Comparison of ENCODE assay signal across 7 cellular contexts in the genomic region with DNA sequence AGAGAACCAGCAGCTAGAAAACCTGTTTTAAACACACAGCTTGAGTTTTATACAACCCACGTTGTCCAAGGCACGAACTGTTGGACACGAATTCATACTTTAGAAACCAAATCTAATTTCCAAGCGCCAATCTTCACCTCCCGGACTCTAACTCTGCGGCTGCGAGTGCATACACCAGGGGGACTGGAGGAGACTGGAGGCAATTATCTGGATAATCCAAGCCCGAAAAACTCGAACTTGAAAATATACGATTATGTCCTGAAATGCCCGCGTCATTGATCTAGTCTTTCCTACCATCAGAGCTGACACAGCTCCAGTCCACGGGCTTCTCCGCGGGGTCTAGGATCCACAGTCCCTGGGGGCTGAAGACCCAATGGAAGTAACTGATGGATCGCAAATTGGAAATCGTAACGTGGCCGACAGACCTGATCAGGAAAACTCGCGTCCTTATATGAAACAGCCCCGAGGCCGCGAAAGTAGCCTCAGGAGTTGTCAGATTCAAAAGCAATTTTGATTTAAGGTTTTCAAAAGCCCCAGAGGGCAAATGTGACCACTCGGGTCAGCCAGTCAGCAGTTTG. TPM values are rescaled to one million over a fixed set of nuclear protein-coding genes. Genes with fewer than 3 reads are reported as not detected.
DNase-seq lines count a peak whose midpoint lies in the region; ATAC-seq, FAIRE-seq and TF ChIP-seq lines count a peak whose summit lies in the region.

No MANE protein-coding gene starts in this region.

- H3K4me1 ChIP-seq in keratinocyte (ENCODE audit: control insufficient read depth, extremely low read depth, insufficient read depth, low read length) (peaks cover 24% of the 10 kb centered on the region), stomach smooth muscle (ENCODE audit: control insufficient read depth, insufficient read depth, low read length) (peaks cover 22% of the 10 kb centered on the region)

- peak overlapping the region; percentile 75 for H2AFZ ChIP-seq in keratinocyte (ENCODE audit: control insufficient read depth, low read length)

- H3K9ac ChIP-seq in keratinocyte (ENCODE audit: control insufficient read depth, extremely low read depth, insufficient read depth, low read length) = peak overlapping the region; percentile 26
- peak overlapping the region; percentile 59 to 69 for H3K9ac ChIP-seq in stomach smooth muscle (ENCODE audit: low read length in 2 of 2)

- H3K4me3 ChIP-seq in GM12865 (ENCODE audit: low read depth, low read length) (peak overlapping the region; percentile 70), keratinocyte (ENCODE audit: control insufficient read depth in 2 of 3, extremely low read depth in 1 of 3, insufficient read depth in 2 of 3, low read depth in 1 of 3, low read length in 3 of 3) (peak overlapping the region; percentile 60 to 75 (median 73)), stomach smooth muscle (ENCODE audit: low read length in 2 of 2) (peak overlapping the region; percentile 74 to 81)

- H3K4me1 Mint-ChIP-seq in activated naive CD8-positive, alpha-beta T cell treated with anti-CD3 and anti-CD28 coated beads, Interleukin-2, amount 50 U/mL, for 24 hours = peaks cover 41% of the 10 kb centered on the region

- H3K9me3 Mint-ChIP-seq in activated naive CD8-positive, alpha-beta T cell treated with anti-CD3 and anti-CD28 coated beads, Interleukin-2, amount 50 U/mL, for 24 hours = no peaks in the 10 kb centered on the region

- peak overlapping the region; percentile 31 for H3K27ac Mint-ChIP-seq in activated naive CD8-positive, alpha-beta T cell treated with anti-CD3 and anti-CD28 coated beads, Interleukin-2, amount 50 U/mL, for 24 hours

- H3K79me2 ChIP-seq in keratinocyte (ENCODE audit: control insufficient read depth, insufficient read depth, low read length) = no peaks in the 10 kb centered on the region

- TF ChIP-seq CTCF in GM12865 (IDR thresholded peaks at IDR 0.05; ENCODE audit: insufficient read depth, low read depth, low read length, missing control alignments) (no peak), keratinocyte (optimal IDR thresholded peaks at IDR 0.05 in 1 of 3, IDR thresholded peaks at IDR 0.05 in 1 of 3, conservative IDR thresholded peaks at IDR 0.05 in 1 of 3; ENCODE audit: extremely low read depth in 1 of 3, insufficient read depth in 2 of 3, low read length in 3 of 3) (no peak)

- peak; percentile 1 for ATAC-seq in activated naive CD8-positive, alpha-beta T cell treated with anti-CD3 and anti-CD28 coated beads, Interleukin-2, amount 50 U/mL, for 24 hours
- ATAC-seq in HG03521 (IDR thresholded peaks at IDR 0.05; ENCODE audit: unreplicated experiment) = no peak

- DNase-seq in GM12865 (ENCODE audit: low read depth) = no peak
- peak; percentile 85 for DNase-seq in NCI-H2029 treated with DMSO at 0.1 percent for 48 hours (lab: John Stamatoyannopoulos, UW)
- no peak for DNase-seq in activated naive CD8-positive, alpha-beta T cell treated with anti-CD3 and anti-CD28 coated beads, Interleukin-2, amount 50 U/mL, for 24 hours
- no peak for DNase-seq in keratinocyte (ENCODE audit: low read depth, low spot score)
- DNase-seq in urothelium cell line (ENCODE audit: low spot score) = no peak

- H3K4me3 Mint-ChIP-seq in activated naive CD8-positive, alpha-beta T cell treated with anti-CD3 and anti-CD28 coated beads, Interleukin-2, amount 50 U/mL, for 24 hours = peak overlapping the region; percentile 78

- dilution Hi-C loops in keratinocyte (cut with MboI; ENCODE audit: extremely low pct_ligation_motif_present, low sequenced_read_pairs) = no loop called here

- no peak for FAIRE-seq in keratinocyte (lab: Jason Lieb, UNC)
- no peak for FAIRE-seq in urothelium cell line (lab: Jason Lieb, UNC)

- H3K27me3 ChIP-seq in keratinocyte (ENCODE audit: control insufficient read depth, extremely low read depth, insufficient read depth, low read length) (peaks cover 68% of the 10 kb centered on the region), stomach smooth muscle (ENCODE audit: control insufficient read depth in 1 of 2, insufficient read depth in 2 of 2, low read length in 2 of 2) (peaks cover 28 to 51% of the 10 kb centered on the region in 2 donors)

- H3K9me3 ChIP-seq in keratinocyte (ENCODE audit: control insufficient read depth, low read depth, low read length) = no peaks in the 10 kb centered on the region
- no peaks in the 10 kb centered on the region for H3K9me3 ChIP-seq in stomach smooth muscle (ENCODE audit: control insufficient read depth in 2 of 2, low read length in 2 of 2)

- H4K20me1 ChIP-seq in keratinocyte (ENCODE audit: control insufficient read depth, extremely low read depth, insufficient read depth, low read length) = no peaks in the 10 kb centered on the region

- H3K4me2 ChIP-seq in keratinocyte (ENCODE audit: control insufficient read depth, extremely low read depth, insufficient read depth, low read depth, low read length) = peak overlapping the region; percentile 96

- H3K9me1 ChIP-seq in keratinocyte (ENCODE audit: control insufficient read depth, extremely low read depth, insufficient read depth, low read length) = no peaks in the 10 kb centered on the region

- H3K27me3 Mint-ChIP-seq in activated naive CD8-positive, alpha-beta T cell treated with anti-CD3 and anti-CD28 coated beads, Interleukin-2, amount 50 U/mL, for 24 hours = peaks cover 68% of the 10 kb centered on the region

- no peaks in the 10 kb centered on the region for H3K36me3 Mint-ChIP-seq in activated naive CD8-positive, alpha-beta T cell treated with anti-CD3 and anti-CD28 coated beads, Interleukin-2, amount 50 U/mL, for 24 hours (ENCODE audit: low read depth)

- H3K36me3 ChIP-seq in keratinocyte (ENCODE audit: control insufficient read depth in 2 of 2, extremely low read depth in 1 of 2, insufficient read depth in 2 of 2, low read length in 2 of 2) (no peaks in the 10 kb centered on the region), stomach smooth muscle (ENCODE audit: control insufficient read depth in 2 of 2, insufficient read depth in 2 of 2, low read length in 2 of 2) (no peaks in the 10 kb centered on the region)

- H3K27ac ChIP-seq in keratinocyte (ENCODE audit: control insufficient read depth, insufficient read depth, low read length) (no peak overlapping the region), stomach smooth muscle (ENCODE audit: low read length) (peak overlapping the region; percentile 56)

RNA-seq across cellular contexts. Expression of a gene that starts 0.8 kb away (rescaled TPM):
- polyA plus RNA-seq in keratinocyte = not detected in 3 replicates
- not detected for polyA plus RNA-seq in keratinocyte (2011; ENCODE audit: low read depth)
- not detected in 2 replicates for polyA plus RNA-seq in keratinocyte (2011; cell fraction: cytosol; rRNA removed)
- 0.05 TPM in 1 of 2 replicates, not detected in the other for polyA plus RNA-seq in keratinocyte (2011; cell fraction: nucleus; rRNA removed)
- not detected in 2 replicates for polyA plus RNA-seq in keratinocyte (2012; ENCODE audit: low replicate concordance)
- polyA minus RNA-seq in keratinocyte = not detected in 3 replicates
- polyA minus RNA-seq in keratinocyte (2011; cell fraction: cytosol; rRNA and poly(A)+ RNA removed) = not detected
- polyA minus RNA-seq in keratinocyte (2011; cell fraction: nucleus; rRNA and poly(A)+ RNA removed) = not detected in 2 replicates

RNA-seq across cellular contexts. Expression of a gene that starts 42.1 kb away (rescaled TPM):
- 6.8 to 23.5 TPM (median 20.5 TPM) in 3 replicates for polyA plus RNA-seq in keratinocyte
- polyA plus RNA-seq in keratinocyte (2011; ENCODE audit: low read depth) = 63.9 TPM
- polyA plus RNA-seq in keratinocyte (2011; cell fraction: cytosol; rRNA removed) = 7.5 and 9.1 TPM in 2 replicates
- 19.8 and 22.2 TPM in 2 replicates for polyA plus RNA-seq in keratinocyte (2011; cell fraction: nucleus; rRNA removed)
- polyA plus RNA-seq in keratinocyte (2012; ENCODE audit: low replicate concordance) = 7.3 and 24.8 TPM in 2 replicates
- 9.3 to 34.4 TPM (median 30.1 TPM) in 3 replicates for polyA minus RNA-seq in keratinocyte
- 16.9 TPM for polyA minus RNA-seq in keratinocyte (2011; cell fraction: cytosol; rRNA and poly(A)+ RNA removed)
- 13.6 and 29.4 TPM in 2 replicates for polyA minus RNA-seq in keratinocyte (2011; cell fraction: nucleus; rRNA and poly(A)+ RNA removed)
